Comparison of ENCODE assay signal across 11 cellular contexts in genomic region chr17:81558941-81559806, GRCh38. TPM values are rescaled to one million over a fixed set of nuclear protein-coding genes. Genes with fewer than 3 reads are reported as not detected.
DNase-seq lines count a peak whose midpoint lies in the region; ATAC-seq and TF ChIP-seq lines count a peak whose summit lies in the region.
"Had no signal": no experiment of that assay in that cellular context is flagged by ENCODE, and none has a peak within 500 bp of the region (broad histone marks: within the 10 kb centered on the region; RNA-seq: fewer than 3 reads in every experiment).

No MANE protein-coding gene starts in this region.

- ATAC-seq in WTC11 = peak; percentile 86
- no peak for ATAC-seq in gastrocnemius medialis
- ATAC-seq in omental fat pad (ENCODE audit: low FRiP score) = no peak
- no peak for ATAC-seq in activated naive CD8-positive, alpha-beta T cell treated with anti-CD3 and anti-CD28 coated beads, Interleukin-2, amount 50 U/mL, for 24 hours

- peaks cover 63% of the 10 kb centered on the region for H3K36me3 ChIP-seq in HUES48 (ENCODE audit: control insufficient read depth, insufficient read depth, low read length)
- H3K36me3 ChIP-seq in gastrocnemius medialis = peaks cover 0 to 74% of the 10 kb centered on the region in 2 donors

- H3K9me3 Mint-ChIP-seq in WTC11 = no peaks in the 10 kb centered on the region
- no peaks in the 10 kb centered on the region for H3K9me3 Mint-ChIP-seq in activated naive CD8-positive, alpha-beta T cell treated with anti-CD3 and anti-CD28 coated beads, Interleukin-2, amount 50 U/mL, for 24 hours
- H3K9me3 Mint-ChIP-seq: activated B cell treated with CpG ODN at 0.5 μM for 24 hours had no signal

- in situ Hi-C loops in gastrocnemius medialis (cut with MboI; ENCODE audit: low sequenced_read_pairs in 4 of 4) = no loop called here

- intact Hi-C loops in gastrocnemius medialis (cut with DNase I; ENCODE audit: low total_unique reads) = loop anchor here (5.0 kb wide), 1 partner anchor 43 kb away; no protein-coding TSS in a partner anchor

- no peaks in the 10 kb centered on the region for H3K27me3 ChIP-seq in HUES48 (ENCODE audit: control insufficient read depth, insufficient read depth, low read length)
- no peaks in the 10 kb centered on the region for H3K27me3 ChIP-seq in gastrocnemius medialis

- no peak for DNase-seq in AG10803 (ENCODE audit: low read depth)
- peak; percentile 63 for DNase-seq in WTC11 (ENCODE audit: low spot score)
- DNase-seq in islet precursor cell = peak; percentile 81
- DNase-seq in NCI-H446 (lab: John Stamatoyannopoulos, UW) = no peak
- no peak for DNase-seq in gastrocnemius medialis
- DNase-seq in omental fat pad (ENCODE audit: low spot score) = no peak
- no peak for DNase-seq in activated naive CD8-positive, alpha-beta T cell treated with anti-CD3 and anti-CD28 coated beads, Interleukin-2, amount 50 U/mL, for 24 hours
- DNase-seq: activated B cell treated with CpG ODN at 0.5 μM for 24 hours; activated effector memory CD4-positive, alpha-beta T cell treated with anti-CD3 and anti-CD28 coated beads, Interleukin-2, amount 50 U/mL, for 16 hours; stimulated activated CD4-positive, alpha-beta T cell treated with anti-CD3 and anti-CD28 coated beads, Interleukin-4, amount 100 ng/mL, for 1 hour had no signal

- H3K9ac ChIP-seq in HUES48 (ENCODE audit: low read depth, low read length) = no peak overlapping the region

- TF ChIP-seq CTCF in AG10803 (conservative IDR thresholded peaks at IDR 0.05; ENCODE audit: low read length) = peak; percentile 16
- no peak for TF ChIP-seq CTCF in WTC11 (IDR thresholded peaks at IDR 0.05)
- TF ChIP-seq CTCF in gastrocnemius medialis (IDR thresholded peaks at IDR 0.05 in 4 of 5, conservative IDR thresholded peaks at IDR 0.05 in 1 of 5) = no peak
- no peak for TF ChIP-seq CTCF in omental fat pad (IDR thresholded peaks at IDR 0.05)

- no peaks in the 10 kb centered on the region for H3K9me3 ChIP-seq in HUES48 (ENCODE audit: control insufficient read depth, insufficient read depth, low read length)
- no peaks in the 10 kb centered on the region for H3K9me3 ChIP-seq in gastrocnemius medialis

- H3K27ac Mint-ChIP-seq in WTC11 = no peak overlapping the region
- no peak overlapping the region for H3K27ac Mint-ChIP-seq in activated naive CD8-positive, alpha-beta T cell treated with anti-CD3 and anti-CD28 coated beads, Interleukin-2, amount 50 U/mL, for 24 hours

- H3K4me1 ChIP-seq in HUES48 (ENCODE audit: control insufficient read depth, insufficient read depth, low read length) (no peaks in the 10 kb centered on the region), gastrocnemius medialis (peaks cover 8 to 12% of the 10 kb centered on the region in 2 donors)

- no peak overlapping the region for H3K4me3 Mint-ChIP-seq in WTC11
- no peak overlapping the region for H3K4me3 Mint-ChIP-seq in activated naive CD8-positive, alpha-beta T cell treated with anti-CD3 and anti-CD28 coated beads, Interleukin-2, amount 50 U/mL, for 24 hours
- H3K4me3 Mint-ChIP-seq: activated B cell treated with CpG ODN at 0.5 μM for 24 hours had no signal

- H3K4me1 Mint-ChIP-seq in WTC11 = peaks cover 2% of the 10 kb centered on the region
- H3K4me1 Mint-ChIP-seq in activated naive CD8-positive, alpha-beta T cell treated with anti-CD3 and anti-CD28 coated beads, Interleukin-2, amount 50 U/mL, for 24 hours = peaks cover 20% of the 10 kb centered on the region

- POLR2A ChIA-PET in WTC11 (lab: Charles Lee) = interaction anchor here (0.7 kb wide), 1 partner anchor 100 kb away, joined by 4 read pairs; no protein-coding TSS in a partner anchor

- no peak for TF ChIP-seq POLR2A in gastrocnemius medialis (IDR thresholded peaks at IDR 0.05)

- CTCF ChIA-PET in WTC11 (lab: Charles Lee) = interaction anchor here (0.7 to 1.3 kb wide), 3 partner anchors 10 to 40 kb away, joined by 3 to 4 read pairs (median 3); no protein-coding TSS in a partner anchor

- no peak overlapping the region for H3K4me3 ChIP-seq in AG10803 (ENCODE audit: low read length)
- no peak overlapping the region for H3K4me3 ChIP-seq in HUES48 (ENCODE audit: low read depth, low read length)
- H3K4me3 ChIP-seq in gastrocnemius medialis = no peak overlapping the region

- H3K27me3 Mint-ChIP-seq in WTC11 (ENCODE audit: low read depth) = no peaks in the 10 kb centered on the region
- H3K27me3 Mint-ChIP-seq in activated naive CD8-positive, alpha-beta T cell treated with anti-CD3 and anti-CD28 coated beads, Interleukin-2, amount 50 U/mL, for 24 hours = no peaks in the 10 kb centered on the region
- H3K27me3 Mint-ChIP-seq: activated B cell treated with CpG ODN at 0.5 μM for 24 hours had no signal

- H3K27ac ChIP-seq in HUES48 (ENCODE audit: low read depth, low read length) (peak overlapping the region; percentile 45), gastrocnemius medialis (no peak overlapping the region)

- peaks cover 26% of the 10 kb centered on the region for H3K36me3 Mint-ChIP-seq in WTC11
- H3K36me3 Mint-ChIP-seq in activated naive CD8-positive, alpha-beta T cell treated with anti-CD3 and anti-CD28 coated beads, Interleukin-2, amount 50 U/mL, for 24 hours (ENCODE audit: low read depth) = peaks cover 21% of the 10 kb centered on the region

TF ChIP-seq in WTC11, 78 proteins besides CTCF, POLR2A, EP300 and RAD21:
- TF ChIP-seq KAT7 (CRISPR knock-in tag; IDR thresholded peaks at IDR 0.05; ENCODE audit: borderline replicate concordance) (no peak), FOXK1 (CRISPR knock-in tag; IDR thresholded peaks at IDR 0.05) (no peak), ATF3 (CRISPR knock-in tag; conservative IDR thresholded peaks at IDR 0.05) (no peak), ZBTB21 (CRISPR knock-in tag; IDR thresholded peaks at IDR 0.05; ENCODE audit: borderline replicate concordance) (no peak), ATF6 (CRISPR knock-in tag; IDR thresholded peaks at IDR 0.05) (no peak), TP53 (CRISPR knock-in tag; IDR thresholded peaks at IDR 0.05) (no peak), PREB (CRISPR knock-in tag; IDR thresholded peaks at IDR 0.05; ENCODE audit: borderline replicate concordance) (no peak)

RNA-seq across cellular contexts. Expression of gene FAAP100, which starts 7.0 kb away (rescaled TPM):
- total RNA-seq in WTC11 (2021) = 44.7 to 54.7 TPM (median 47.8 TPM) in 3 replicates
- 10 to 100 TPM; 14.4 to 27.9 (median 15.6) TPM for total RNA-seq in gastrocnemius medialis
- total RNA-seq in omental fat pad = 10 to 100 TPM; 13.9 to 28.0 (median 22.8) TPM

RNA-seq across cellular contexts. Expression of gene FSCN2, which starts 31.0 kb away (rescaled TPM):
- 0.31 to 0.89 TPM (median 0.46 TPM) in 3 replicates for total RNA-seq in WTC11 (2021)
- total RNA-seq in gastrocnemius medialis = under 1 TPM in 2 of 4 donors, not detected in 2; 0.20 to 0.46 TPM
- total RNA-seq in omental fat pad = under 1 TPM in 3 of 4 donors, not detected in 1; 0.31 to 0.95 (median 0.36) TPM

RNA-seq across cellular contexts. Expression of gene ACTG1, which starts 46.6 kb away (rescaled TPM):
- 3,338 to 3,455 TPM (median 3,348 TPM) in 3 replicates for total RNA-seq in WTC11 (2021)
- 100 to 1,000 TPM; 322 to 934 (median 415) TPM for total RNA-seq in gastrocnemius medialis
- 1,000 to 10,000 TPM; 1,930 to 4,437 (median 3,125) TPM for total RNA-seq in omental fat pad

Comparison
In these comparisons a context has a peak if more than half of its experiments do, and no peak if none do; other contexts are left out.
1. DNase-seq: peak in WTC11 (single experiment) and islet precursor cell (single experiment); none in AG10803 (single experiment), NCI-H446 (0 of 2), gastrocnemius medialis (0 of 2), omental fat pad (single experiment) and activated naive CD8-positive, alpha-beta T cell treated with anti-CD3 and anti-CD28 coated beads, Interleukin-2, amount 50 U/mL, for 24 hours (single experiment).